Comparison of ENCODE assay signal across 8 cellular contexts in the genomic region with DNA sequence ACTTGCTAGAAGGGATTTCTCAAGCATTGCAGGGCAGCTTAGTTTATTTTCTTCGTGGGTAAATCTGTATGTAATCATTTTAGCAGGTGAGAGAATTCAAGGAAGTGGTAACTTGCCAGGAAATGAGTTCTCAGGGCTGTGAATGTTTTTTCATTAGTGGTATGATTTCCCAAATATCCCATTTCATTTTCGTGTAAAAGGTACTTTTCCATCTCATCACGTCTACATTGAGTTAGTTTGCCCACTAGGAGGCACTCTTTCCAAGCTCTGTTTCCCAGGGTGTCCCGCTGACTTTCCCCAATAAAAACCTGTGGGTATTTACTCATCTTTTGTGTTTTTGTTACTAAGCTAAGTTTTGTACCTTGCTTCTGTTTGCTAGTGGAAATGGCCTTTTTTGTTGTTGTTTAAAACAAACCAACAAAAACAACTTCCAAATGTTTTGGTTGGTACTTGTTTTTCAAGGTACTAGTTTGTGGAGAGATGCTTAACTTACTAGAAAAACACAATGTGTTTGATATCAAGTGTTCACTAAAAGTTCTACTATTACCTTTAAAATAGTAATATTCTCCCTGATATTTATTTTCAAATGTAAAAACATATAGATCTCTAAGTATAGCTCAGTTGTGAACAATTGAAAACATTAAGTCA.
DNase-seq lines count a peak whose midpoint lies in the region; TF ChIP-seq lines count a peak whose summit lies in the region.

No MANE protein-coding gene starts in this region.

- intact Hi-C loops in adrenal gland (cut with DNase I), result loop anchor here in 1 of 2 donors (10.0 kb wide), 2 partner anchors 103 to 163 kb away; no protein-coding TSS in a partner anchor
- intact Hi-C loops in sigmoid colon (cut with DNase I), result loop anchor here (1.0 to 5.0 kb wide), 4 partner anchors 65 to 452 kb away; no protein-coding TSS in a partner anchor

- TF ChIP-seq POLR2A in adrenal gland (IDR thresholded peaks at IDR 0.05) (no peak), sigmoid colon (IDR thresholded peaks at IDR 0.05) (no peak)

- H3K36me3 ChIP-seq in H7 (replicated peaks; ENCODE audit: control insufficient read depth, insufficient read depth, low read length) (no peaks in the 10 kb centered on the region), adrenal gland (replicated peaks in 1 of 2) (no peaks in the 10 kb centered on the region), right atrium auricular region (no peaks in the 10 kb centered on the region), sigmoid colon (no peaks in the 10 kb centered on the region)

- no peak for TF ChIP-seq EP300 in sigmoid colon (IDR thresholded peaks at IDR 0.05)

- WGBS in adrenal gland, 4 donors, result 3 to 7% (median 4%) methylated on average over 4 of the region's 4 CpGs
- WGBS in sigmoid colon, 2 donors, result 0 to 6% methylated on average over 4 of the region's 4 CpGs

- DNase-seq in NCI-H345 (lab: John Stamatoyannopoulos, UW) (peak; percentile 38), NCI-H345 treated with DMSO at 0.1 percent for 48 hours (lab: John Stamatoyannopoulos, UW; ENCODE audit: unreplicated experiment) (no peak), H7 (peak; percentile 63), NCI-H446 treated with DMSO at 0.1 percent for 48 hours (lab: John Stamatoyannopoulos, UW) (peak; percentile 45), adrenal gland (peak; percentile 63 to 83 (median 80)), right atrium auricular region (ENCODE audit: low spot score) (peak; percentile 64), sigmoid colon (peak; percentile 75), NCI-H1930 (lab: John Stamatoyannopoulos, UW) (no peak)

- TF ChIP-seq CTCF in adrenal gland (IDR thresholded peaks at IDR 0.05) (peak; percentile 86 to 98 (median 88)), right atrium auricular region (IDR thresholded peaks at IDR 0.05) (peak; percentile 58 to 82), sigmoid colon (IDR thresholded peaks at IDR 0.05) (peak; percentile 71 to 78 (median 76))

- no peaks in the 10 kb centered on the region for H3K27me3 ChIP-seq in H7 (ENCODE audit: control insufficient read depth, insufficient read depth, low read length)
- no peaks in the 10 kb centered on the region for H3K27me3 ChIP-seq in adrenal gland
- H3K27me3 ChIP-seq in right atrium auricular region, result no peaks in the 10 kb centered on the region
- H3K27me3 ChIP-seq in sigmoid colon, result no peaks in the 10 kb centered on the region

- H3K9me3 ChIP-seq in adrenal gland (replicated peaks in 1 of 3), result no peaks in the 10 kb centered on the region
- H3K9me3 ChIP-seq in right atrium auricular region, result no peaks in the 10 kb centered on the region
- H3K9me3 ChIP-seq in sigmoid colon, result no peaks in the 10 kb centered on the region

- H3K27ac ChIP-seq in adrenal gland (peak overlapping the region; percentile 32 to 84 (median 77)), right atrium auricular region (no peak overlapping the region), sigmoid colon (no peak overlapping the region)

- H3K4me3 ChIP-seq in H7 (ENCODE audit: insufficient read depth, low read depth, low read length), result no peak overlapping the region
- no peak overlapping the region for H3K4me3 ChIP-seq in adrenal gland
- H3K4me3 ChIP-seq in right atrium auricular region, result no peak overlapping the region
- H3K4me3 ChIP-seq in sigmoid colon, result no peak overlapping the region

- H3K4me1 ChIP-seq in adrenal gland (replicated peaks in 1 of 2) (peaks cover 17 to 32% of the 10 kb centered on the region in 2 donors), right atrium auricular region (no peaks in the 10 kb centered on the region), sigmoid colon (peaks cover 0 to 17% (median 11%) of the 10 kb centered on the region in 4 donors)

Comparison
In these comparisons a context has a peak if more than half of its experiments do, and no peak if none do; other contexts are left out.
1. DNase-seq: peak in NCI-H345 (single experiment), H7 (single experiment), NCI-H446 treated with DMSO at 0.1 percent for 48 hours (single experiment), adrenal gland (7 of 7), right atrium auricular region (single experiment) and sigmoid colon (single experiment); none in NCI-H345 treated with DMSO at 0.1 percent for 48 hours (single experiment) and NCI-H1930 (0 of 2).
2. H3K27ac ChIP-seq: peak in adrenal gland (5 of 5); none in right atrium auricular region (0 of 2) and sigmoid colon (0 of 4).
3. Peak in every context shown above with its lines, with median percentiles within 50 percentile points of each other: CTCF ChIP-seq.